In the genomic region with DNA sequence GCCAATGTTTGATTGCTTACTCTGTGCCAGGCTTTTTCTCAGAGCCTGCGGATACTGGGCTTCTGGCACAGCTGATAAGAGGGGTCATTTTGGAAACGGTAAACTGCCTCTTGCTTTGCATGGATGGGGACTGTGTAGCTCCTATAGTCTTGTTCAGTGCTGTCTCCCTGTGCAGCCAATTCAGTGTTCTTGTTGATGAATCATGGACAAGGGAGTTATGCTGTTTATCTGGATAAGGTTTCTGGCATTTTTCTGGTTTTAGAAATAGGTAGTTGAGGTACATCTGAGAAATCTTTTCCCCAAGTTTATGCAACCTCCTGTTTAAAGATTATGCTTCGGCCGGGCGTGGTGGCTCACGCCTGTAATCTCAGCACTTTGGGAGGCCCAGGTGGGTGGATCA, we compare ENCODE assay signal across 28 cellular contexts.
"Had no signal": no experiment of that assay in that cellular context is flagged by ENCODE, and none has a peak within 500 bp of the region (broad histone marks: within the 10 kb centered on the region; RNA-seq: fewer than 3 reads in every experiment).

No MANE protein-coding gene starts in this region.

- H3K27me3 Mint-ChIP-seq: stimulated activated naive CD8-positive, alpha-beta T cell treated with anti-CD3 and anti-CD28 coated beads, Interleukin-15, Interleukin-2, amounts not matched to agents 100 ng/mL and 50 ng/mL, for 24 hours had no signal

- ATAC-seq: natural killer cell; right cardiac atrium; stimulated activated effector memory CD8-positive, alpha-beta T cell treated with anti-CD3 and anti-CD28 coated beads, Interleukin-12 subunit alpha, Interleukin-12 subunit beta, amount 100 ng/mL, for 72 hours; upper lobe of right lung had no signal

- H3K4me2 ChIP-seq: neural progenitor cell had no signal

- H3K4me1 ChIP-seq: left ventricle myocardium inferior, neural progenitor cell, prostate gland, spleen, suprapubic skin, upper lobe of right lung had no signal

- H2AFZ ChIP-seq: neural progenitor cell had no signal

- H3K9me3 ChIP-seq: ovary, prostate gland, sigmoid colon, suprapubic skin, thoracic aorta, tibial artery, upper lobe of right lung had no signal

- H3K4me1 Mint-ChIP-seq: immature natural killer cell; naive B cell; natural killer cell; nephron progenitor cell; neural progenitor cell; stimulated activated effector memory CD8-positive, alpha-beta T cell treated with anti-CD3 and anti-CD28 coated beads, Interleukin-12 subunit alpha, Interleukin-12 subunit beta, amount 100 ng/mL, for 72 hours had no signal

- H3K36me3 ChIP-seq: left ventricle myocardium inferior, neural progenitor cell, ovary, sigmoid colon, spleen, thoracic aorta, upper lobe of right lung had no signal

- FAIRE-seq: small intestine, urothelium cell line had no signal

- H3K4me3 Mint-ChIP-seq: immature natural killer cell; mesothelial cell of epicardium; naive B cell; natural killer cell; nephron progenitor cell; neural progenitor cell; stimulated activated effector memory CD8-positive, alpha-beta T cell treated with anti-CD3 and anti-CD28 coated beads, Interleukin-12 subunit alpha, Interleukin-12 subunit beta, amount 100 ng/mL, for 72 hours; stimulated activated naive CD8-positive, alpha-beta T cell treated with anti-CD3 and anti-CD28 coated beads, Interleukin-15, Interleukin-2, amounts not matched to agents 100 ng/mL and 50 ng/mL, for 24 hours had no signal

- H3K9me3 Mint-ChIP-seq: immature natural killer cell; natural killer cell; stimulated activated effector memory CD8-positive, alpha-beta T cell treated with anti-CD3 and anti-CD28 coated beads, Interleukin-12 subunit alpha, Interleukin-12 subunit beta, amount 100 ng/mL, for 72 hours had no signal

- H3K27me3 ChIP-seq: neural progenitor cell, ovary, sigmoid colon, spleen, suprapubic skin, tibial artery, upper lobe of right lung had no signal

- DNase-seq: hypothalamus; immature natural killer cell; islet precursor cell; left ventricle myocardium inferior; mesendoderm; naive B cell; natural killer cell; nephron progenitor cell; ovary; posterior cingulate gyrus; retina; right cardiac atrium; sigmoid colon; small intestine; spleen; stimulated activated CD4-positive, alpha-beta T cell treated with anti-CD3 and anti-CD28 coated beads, Interleukin-4, amount 100 ng/mL, for 24 hours; stimulated activated naive CD4-positive, alpha-beta T cell; tibial artery; upper lobe of right lung had no signal

- H3K27ac ChIP-seq: left ventricle myocardium inferior, neural progenitor cell, ovary, prostate gland, sigmoid colon, spleen, suprapubic skin, thoracic aorta, tibial artery, upper lobe of right lung had no signal

- H3K27ac Mint-ChIP-seq: immature natural killer cell; mesothelial cell of epicardium; natural killer cell; nephron progenitor cell; neural progenitor cell; stimulated activated effector memory CD8-positive, alpha-beta T cell treated with anti-CD3 and anti-CD28 coated beads, Interleukin-12 subunit alpha, Interleukin-12 subunit beta, amount 100 ng/mL, for 72 hours; stimulated activated naive CD8-positive, alpha-beta T cell treated with anti-CD3 and anti-CD28 coated beads, Interleukin-15, Interleukin-2, amounts not matched to agents 100 ng/mL and 50 ng/mL, for 24 hours had no signal

- H3K4me3 ChIP-seq: left ventricle myocardium inferior, lung, neural progenitor cell, ovary, prostate gland, sigmoid colon, spleen, suprapubic skin, thoracic aorta, tibial artery, upper lobe of right lung had no signal

- H3K9ac ChIP-seq: neural progenitor cell had no signal

- H3K36me3 Mint-ChIP-seq: immature natural killer cell; naive B cell; natural killer cell; stimulated activated effector memory CD8-positive, alpha-beta T cell treated with anti-CD3 and anti-CD28 coated beads, Interleukin-12 subunit alpha, Interleukin-12 subunit beta, amount 100 ng/mL, for 72 hours had no signal
